8 cellular contexts compared by ENCODE assay signal in genomic region chr1:40979241-40980067, GRCh38. TPM values are rescaled to one million over a fixed set of nuclear protein-coding genes. Genes with fewer than 3 reads are reported as not detected.
DNase-seq lines count a peak whose midpoint lies in the region; ATAC-seq and TF ChIP-seq lines count a peak whose summit lies in the region.

Gene CTPS1, plus strand, starts transcription at chr1:40979696. Its CDS starts 3,595 bp downstream, at chr1:40983291.

- H3K36me3 ChIP-seq in H7 (replicated peaks; ENCODE audit: control insufficient read depth, insufficient read depth, low read length) (no peaks in the 10 kb centered on the region; the same call in 1 of the 2 replicates), Loucy (ENCODE audit: insufficient read depth, low read length) (peaks cover 11% of the 10 kb centered on the region; the same call in 1 of the 2 replicates), RWPE2 (ENCODE audit: low read depth) (peaks cover 31% of the 10 kb centered on the region)

- H3K4me1 ChIP-seq in Loucy (ENCODE audit: insufficient read depth, low read length, poor library complexity, severe bottlenecking): peaks cover 42% of the 10 kb centered on the region
- H3K4me1 ChIP-seq in RWPE2 (ENCODE audit: insufficient read depth, poor library complexity, severe bottlenecking): peaks cover 36% of the 10 kb centered on the region

- peaks cover 38% of the 10 kb centered on the region for H4K20me1 ChIP-seq in Loucy (ENCODE audit: insufficient read depth, low read length, poor library complexity, severe bottlenecking)

- H2AFZ ChIP-seq in Loucy (ENCODE audit: low read length): peak within 1 kb of the TSS; percentile 68

- peak; percentile 93 for DNase-seq in G401 (ENCODE audit: low spot score)
- peak; percentile 99 for DNase-seq in H7
- peak; percentile 92 for DNase-seq in RWPE2 (ENCODE audit: low spot score)
- DNase-seq in activated T-helper 2 cell treated with anti-CD3 and anti-CD28 coated beads, Interferon-gamma antibody, Interleukin-2, Interleukin-4, amounts not matched to agents 10 μg/mL and 5 μg/mL and 100 μg/mL, durations not matched to agents 14 hours and 24 hours and 36 hours (ENCODE audit: low spot score): peak; percentile 91
- peak; percentile 90 for DNase-seq in fibroblast of peridontal ligament (ENCODE audit: extremely low read depth)
- DNase-seq in natural killer cell: peak; percentile 95
- DNase-seq in stimulated activated naive CD4-positive, alpha-beta T cell treated with Interleukin-2 at 50 U/mL for 16 hours (lab: John Stamatoyannopoulos, UW): peak; percentile 94

- ATAC-seq in RWPE2 (ENCODE audit: low read depth): peak; percentile 84
- ATAC-seq in natural killer cell: peak; percentile 82 to 91 (median 85)

- in situ Hi-C loops in G401 (cut with HindIII; ENCODE audit: low sequenced_read_pairs): no loop called here

- H3K27ac ChIP-seq in RWPE2 (ENCODE audit: poor library complexity, severe bottlenecking): peak within 1 kb of the TSS; percentile 81

- H3K4me3 Mint-ChIP-seq in activated T-helper 2 cell treated with anti-CD3 and anti-CD28 coated beads, Interferon-gamma antibody, Interleukin-2, Interleukin-4, amounts not matched to agents 10 μg/mL and 5 μg/mL and 100 μg/mL, durations not matched to agents 14 hours and 24 hours and 36 hours (ENCODE audit: low read depth): peak within 1 kb of the TSS; percentile 98
- H3K4me3 Mint-ChIP-seq in natural killer cell: peak within 1 kb of the TSS; percentile 96

- H3K4me3 ChIP-seq in H7 (ENCODE audit: insufficient read depth, low read depth, low read length) (peak within 1 kb of the TSS; percentile 77), Loucy (ENCODE audit: low read length, poor library complexity, severe bottlenecking) (peak within 1 kb of the TSS; percentile 80), RWPE2 (ENCODE audit: severe bottlenecking) (peak within 1 kb of the TSS; percentile 46)

- H3K27me3 ChIP-seq in H7 (ENCODE audit: control insufficient read depth, insufficient read depth, low read length): no peaks in the 10 kb centered on the region; the same call in 1 of the 2 replicates
- no peaks in the 10 kb centered on the region for H3K27me3 ChIP-seq in Loucy (ENCODE audit: insufficient read depth, low read length, poor library complexity, severe bottlenecking)
- no peaks in the 10 kb centered on the region for H3K27me3 ChIP-seq in RWPE2 (ENCODE audit: insufficient read depth, poor library complexity, severe bottlenecking)

- H3K27ac Mint-ChIP-seq in activated T-helper 2 cell treated with anti-CD3 and anti-CD28 coated beads, Interferon-gamma antibody, Interleukin-2, Interleukin-4, amounts not matched to agents 10 μg/mL and 5 μg/mL and 100 μg/mL, durations not matched to agents 14 hours and 24 hours and 36 hours: peak within 1 kb of the TSS; percentile 97
- peak within 1 kb of the TSS; percentile 89 to 92 for H3K27ac Mint-ChIP-seq in natural killer cell

- no peaks in the 10 kb centered on the region for H3K27me3 Mint-ChIP-seq in activated T-helper 2 cell treated with anti-CD3 and anti-CD28 coated beads, Interferon-gamma antibody, Interleukin-2, Interleukin-4, amounts not matched to agents 10 μg/mL and 5 μg/mL and 100 μg/mL, durations not matched to agents 14 hours and 24 hours and 36 hours (ENCODE audit: low read depth)
- H3K27me3 Mint-ChIP-seq in natural killer cell (ENCODE audit: low read depth in 2 of 2): no peaks in the 10 kb centered on the region

- H3K9ac ChIP-seq in Loucy (ENCODE audit: low read depth, low read length, poor library complexity, severe bottlenecking): peak within 1 kb of the TSS; percentile 96

- H3K9me2 ChIP-seq in Loucy (replicated peaks; ENCODE audit: low read depth, low read length): no peaks in the 10 kb centered on the region

- peaks cover 38% of the 10 kb centered on the region for H3K36me3 Mint-ChIP-seq in activated T-helper 2 cell treated with anti-CD3 and anti-CD28 coated beads, Interferon-gamma antibody, Interleukin-2, Interleukin-4, amounts not matched to agents 10 μg/mL and 5 μg/mL and 100 μg/mL, durations not matched to agents 14 hours and 24 hours and 36 hours (ENCODE audit: low read depth)
- H3K36me3 Mint-ChIP-seq in natural killer cell: no peaks in the 10 kb centered on the region

- H3K79me2 ChIP-seq in Loucy (ENCODE audit: insufficient read depth, low read length): peaks cover 50% of the 10 kb centered on the region

- no peaks in the 10 kb centered on the region for H3F3A ChIP-seq in Loucy (ENCODE audit: low read depth)

- H3K4me2 ChIP-seq in Loucy (ENCODE audit: low read depth, low read length, poor library complexity, severe bottlenecking): peak within 1 kb of the TSS; percentile 99

- intact Hi-C loops in activated T-helper 2 cell treated with anti-CD3 and anti-CD28 coated beads, Interferon-gamma antibody, Interleukin-2, Interleukin-4, amounts not matched to agents 10 μg/mL and 5 μg/mL and 100 μg/mL, durations not matched to agents 14 hours and 24 hours and 36 hours (cut with micrococcal nuclease): loop anchor here (5.0 to 10.0 kb wide), 3 partner anchors 265 to 1705 kb away; partner anchors contain the start of genes NFYC, SCMH1 and YBX1
- intact Hi-C loops in natural killer cell (cut with micrococcal nuclease): loop anchor here (1.0 kb wide), 1 partner anchor 24 kb away; no protein-coding TSS in a partner anchor

- no peaks in the 10 kb centered on the region for H3K9me3 Mint-ChIP-seq in activated T-helper 2 cell treated with anti-CD3 and anti-CD28 coated beads, Interferon-gamma antibody, Interleukin-2, Interleukin-4, amounts not matched to agents 10 μg/mL and 5 μg/mL and 100 μg/mL, durations not matched to agents 14 hours and 24 hours and 36 hours
- H3K9me3 Mint-ChIP-seq in natural killer cell: no peaks in the 10 kb centered on the region

- no peaks in the 10 kb centered on the region for H3K9me3 ChIP-seq in Loucy (ENCODE audit: insufficient read depth, low read depth, low read length)
- no peaks in the 10 kb centered on the region for H3K9me3 ChIP-seq in RWPE2 (ENCODE audit: severe bottlenecking)

- peaks cover 56% of the 10 kb centered on the region for H3K4me1 Mint-ChIP-seq in activated T-helper 2 cell treated with anti-CD3 and anti-CD28 coated beads, Interferon-gamma antibody, Interleukin-2, Interleukin-4, amounts not matched to agents 10 μg/mL and 5 μg/mL and 100 μg/mL, durations not matched to agents 14 hours and 24 hours and 36 hours (ENCODE audit: low read depth)
- H3K4me1 Mint-ChIP-seq in natural killer cell: peaks cover 13 to 25% of the 10 kb centered on the region in 2 donors

- TF ChIP-seq CTCF in Loucy (conservative IDR thresholded peaks at IDR 0.05; ENCODE audit: low read length) (no peak), RWPE2 (IDR thresholded peaks at IDR 0.05; ENCODE audit: poor library complexity, severe bottlenecking) (peak; percentile 31), natural killer cell (IDR thresholded peaks at IDR 0.05) (no peak)

RNA-seq across cellular contexts. Expression of gene CTPS1, which starts in this region (rescaled TPM):
- total RNA-seq in G401 (2014; rRNA removed; shearing (Covaris generic)): 68.9 and 81.5 TPM in 2 replicates
- 68.0 and 81.9 TPM in 2 replicates for total RNA-seq in H7 (2014; rRNA removed; shearing (Covaris generic))
- total RNA-seq in activated T-helper 2 cell treated with anti-CD3 and anti-CD28 coated beads, Interferon-gamma antibody, Interleukin-2, Interleukin-4, amounts not matched to agents 10 μg/mL and 5 μg/mL and 100 μg/mL, durations not matched to agents 14 hours and 24 hours and 36 hours: 124 and 127 TPM in 2 replicates
- total RNA-seq in natural killer cell: 100 to 1,000 TPM in 1 of 3 donors, 10 to 100 TPM in 2; 90.5 to 128 (median 99.0) TPM

Comparison
In these comparisons a context has a peak if more than half of its experiments do, and no peak if none do; other contexts are left out.
1. Peak in every context shown above with its lines: DNase-seq, ATAC-seq, H3K4me3 ChIP-seq and H3K27ac ChIP-seq.